Comparison of ENCODE assay signal across 8 cellular contexts in genomic region chr4:145195167-145195952, GRCh38. TPM values are rescaled to one million over a fixed set of nuclear protein-coding genes. Genes with fewer than 3 reads are reported as not detected.
A peak's percentile ranks its signal among the peaks of the same experiment; 100 is the strongest.
DNase-seq lines count a peak whose midpoint lies in the region; ATAC-seq, FAIRE-seq and TF ChIP-seq lines count a peak whose summit lies in the region.

No MANE protein-coding gene starts in this region.

- H3K4me3 ChIP-seq in body of pancreas = no peak overlapping the region
- H3K4me3 ChIP-seq in small intestine (ENCODE audit: low read depth in 1 of 2, low read length in 2 of 2) = no peak overlapping the region

- no peaks in the 10 kb centered on the region for H3K9me3 ChIP-seq in body of pancreas
- no peaks in the 10 kb centered on the region for H3K9me3 ChIP-seq in small intestine (ENCODE audit: control insufficient read depth, low read depth)

- WGBS in body of pancreas, 2 donors = 67 to 81% methylated on average over 3 of the region's 3 CpGs
- WGBS in small intestine, 3 donors = 82 to 83% (median 83%) methylated on average over 3 of the region's 3 CpGs

- intact Hi-C loops in body of pancreas (cut with DNase I) = no loop called here

- TF ChIP-seq POLR2A in body of pancreas (IDR thresholded peaks at IDR 0.05) = no peak

- no peak for FAIRE-seq in small intestine (lab: Jason Lieb, UNC)

- no peak for TF ChIP-seq CTCF in body of pancreas (IDR thresholded peaks at IDR 0.05)

- DNase-seq in body of pancreas (no peak), DMS153 treated with DMSO at 0.1 percent for 48 hours (lab: John Stamatoyannopoulos, UW; ENCODE audit: unreplicated experiment) (no peak), small intestine (no peak), medulla oblongata (ENCODE audit: extremely low spot score) (no peak), Kasumi-1 (lab: John Stamatoyannopoulos, UW) (no peak)

- H3K36me3 ChIP-seq in body of pancreas (replicated peaks in 1 of 2; ENCODE audit: insufficient read depth in 1 of 2, low read depth in 2 of 2) = no peaks in the 10 kb centered on the region
- no peaks in the 10 kb centered on the region for H3K36me3 ChIP-seq in small intestine (ENCODE audit: control insufficient read depth in 2 of 2, insufficient read depth in 2 of 2, low read length in 2 of 2)

- H3K27ac ChIP-seq in body of pancreas = peak overlapping the region in 1 of 4 donors; percentile 4
- H3K27ac ChIP-seq in small intestine (ENCODE audit: low read depth in 1 of 2, low read length in 1 of 2) = no peak overlapping the region

- ATAC-seq in GM18502 (IDR thresholded peaks at IDR 0.05; ENCODE audit: poor library complexity, unreplicated experiment) = peak; percentile 93
- peak; percentile 80 for ATAC-seq in GM21619 (IDR thresholded peaks at IDR 0.05; ENCODE audit: unreplicated experiment)
- ATAC-seq in HG03439 (IDR thresholded peaks at IDR 0.05; ENCODE audit: unreplicated experiment) = peak; percentile 77
- peak; percentile 62 for ATAC-seq in body of pancreas

- H3K4me1 ChIP-seq in body of pancreas (no peaks in the 10 kb centered on the region), small intestine (ENCODE audit: control insufficient read depth in 2 of 2, insufficient read depth in 1 of 2, low read depth in 1 of 2, low read length in 1 of 2) (no peaks in the 10 kb centered on the region)

- H3K27me3 ChIP-seq in body of pancreas = no peaks in the 10 kb centered on the region
- no peaks in the 10 kb centered on the region for H3K27me3 ChIP-seq in small intestine (ENCODE audit: control insufficient read depth in 2 of 2, insufficient read depth in 2 of 2, low read length in 2 of 2)

RNA-seq across cellular contexts. Expression of gene OTUD4, which starts 15.0 kb away (rescaled TPM):
- 10 to 100 TPM; 13.0 to 37.9 TPM for total RNA-seq in body of pancreas
- 1 to 10 TPM; 7.3 to 9.1 (median 8.7) TPM for polyA plus RNA-seq in small intestine
